ENCODE assay signal across 1 cellular context in genomic region chr4:2866160-2866861, GRCh38.
TF ChIP-seq lines count a peak whose summit lies in the region.

No MANE protein-coding gene starts in this region.

TF ChIP-seq in WTC11, 78 proteins besides CTCF, POLR2A, EP300 and RAD21 (continued from another document):
- TF ChIP-seq ATF6 (CRISPR knock-in tag; IDR thresholded peaks at IDR 0.05) = no peak
- no peak for TF ChIP-seq ATF1 (CRISPR knock-in tag; IDR thresholded peaks at IDR 0.05)
- no peak for TF ChIP-seq ARID4B (CRISPR knock-in tag; IDR thresholded peaks at IDR 0.05; ENCODE audit: borderline replicate concordance)
- no peak for TF ChIP-seq ZNF317 (CRISPR knock-in tag; IDR thresholded peaks at IDR 0.05; ENCODE audit: borderline replicate concordance, low read depth)
- TF ChIP-seq ZNF281 (CRISPR knock-in tag; IDR thresholded peaks at IDR 0.05) = no peak
- TF ChIP-seq SP1 (CRISPR knock-in tag; conservative IDR thresholded peaks at IDR 0.05) = no peak
- no peak for TF ChIP-seq ZNF425 (CRISPR knock-in tag; conservative IDR thresholded peaks at IDR 0.05)
- TF ChIP-seq RORB (CRISPR knock-in tag; IDR thresholded peaks at IDR 0.05) = no peak
- TF ChIP-seq RELA (CRISPR knock-in tag; IDR thresholded peaks at IDR 0.05; ENCODE audit: borderline replicate concordance) = no peak
- no peak for TF ChIP-seq CREM (CRISPR knock-in tag; IDR thresholded peaks at IDR 0.05)
- TF ChIP-seq ZSCAN18 (CRISPR knock-in tag; IDR thresholded peaks at IDR 0.05) = no peak
- no peak for TF ChIP-seq SOX15 (CRISPR knock-in tag; IDR thresholded peaks at IDR 0.05)
- no peak for TF ChIP-seq ATF2 (CRISPR knock-in tag; IDR thresholded peaks at IDR 0.05; ENCODE audit: borderline replicate concordance, low read depth)
